In the genomic region with DNA sequence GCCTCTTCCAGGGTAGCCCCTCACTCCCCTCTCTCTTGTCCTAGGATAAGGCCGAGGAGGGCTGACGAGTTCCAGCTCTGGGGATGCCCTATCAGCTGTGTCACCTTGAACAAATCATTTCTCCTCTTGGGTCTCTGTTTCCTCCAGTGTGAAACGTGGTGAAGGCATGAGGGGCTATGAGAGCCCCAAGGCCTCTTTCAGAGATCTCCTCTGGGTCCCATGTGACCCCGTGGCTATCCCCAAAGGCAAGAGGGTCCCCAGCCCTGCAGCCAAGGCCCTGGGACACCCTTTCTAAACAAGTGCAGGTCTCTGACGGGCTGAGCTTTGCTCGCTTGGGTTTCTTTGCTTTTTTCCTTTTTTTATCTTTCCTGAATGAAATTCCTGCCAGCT, we compare ENCODE assay signal across 8 cellular contexts. TPM values are rescaled to one million over a fixed set of nuclear protein-coding genes. Genes with fewer than 3 reads are reported as not detected.
DNase-seq lines count a peak whose midpoint lies in the region; ATAC-seq lines count a peak whose summit lies in the region.

No MANE protein-coding gene starts in this region.

- H3K4me1 Mint-ChIP-seq in activated CD4-positive, alpha-beta T cell treated with anti-CD3 and anti-CD28 coated beads, Interleukin-2, amount 10 ng/mL, durations not matched to agents 7 days and 5 days = peaks cover 13% of the 10 kb centered on the region
- peaks cover 8% of the 10 kb centered on the region for H3K4me1 Mint-ChIP-seq in activated T-helper 2 cell treated with anti-CD3 and anti-CD28 coated beads, Interferon-gamma antibody, Interleukin-2, Interleukin-4, amounts not matched to agents 10 μg/mL and 5 μg/mL and 100 μg/mL, durations not matched to agents 14 hours and 24 hours and 36 hours (ENCODE audit: low read depth)
- peaks cover 16% of the 10 kb centered on the region for H3K4me1 Mint-ChIP-seq in stimulated activated naive CD8-positive, alpha-beta T cell treated with anti-CD3 and anti-CD28 coated beads, Interleukin-15, amount 100 ng/mL, for 72 hours

- H3K27me3 Mint-ChIP-seq in activated CD4-positive, alpha-beta T cell treated with anti-CD3 and anti-CD28 coated beads, Interleukin-2, amount 10 ng/mL, durations not matched to agents 7 days and 5 days = peaks cover 30% of the 10 kb centered on the region
- H3K27me3 Mint-ChIP-seq in activated T-helper 2 cell treated with anti-CD3 and anti-CD28 coated beads, Interferon-gamma antibody, Interleukin-2, Interleukin-4, amounts not matched to agents 10 μg/mL and 5 μg/mL and 100 μg/mL, durations not matched to agents 14 hours and 24 hours and 36 hours (ENCODE audit: low read depth) = peaks cover 31% of the 10 kb centered on the region
- H3K27me3 Mint-ChIP-seq in stimulated activated naive CD8-positive, alpha-beta T cell treated with anti-CD3 and anti-CD28 coated beads, Interleukin-15, amount 100 ng/mL, for 72 hours = peaks cover 79% of the 10 kb centered on the region

- H3K27ac Mint-ChIP-seq in activated CD4-positive, alpha-beta T cell treated with anti-CD3 and anti-CD28 coated beads, Interleukin-2, amount 10 ng/mL, durations not matched to agents 7 days and 5 days = no peak overlapping the region
- no peak overlapping the region for H3K27ac Mint-ChIP-seq in activated T-helper 2 cell treated with anti-CD3 and anti-CD28 coated beads, Interferon-gamma antibody, Interleukin-2, Interleukin-4, amounts not matched to agents 10 μg/mL and 5 μg/mL and 100 μg/mL, durations not matched to agents 14 hours and 24 hours and 36 hours
- H3K27ac Mint-ChIP-seq in stimulated activated naive CD8-positive, alpha-beta T cell treated with anti-CD3 and anti-CD28 coated beads, Interleukin-15, amount 100 ng/mL, for 72 hours = no peak overlapping the region

- peak overlapping the region; percentile 44 for H3K4me3 Mint-ChIP-seq in activated CD4-positive, alpha-beta T cell treated with anti-CD3 and anti-CD28 coated beads, Interleukin-2, amount 10 ng/mL, durations not matched to agents 7 days and 5 days
- H3K4me3 Mint-ChIP-seq in activated T-helper 2 cell treated with anti-CD3 and anti-CD28 coated beads, Interferon-gamma antibody, Interleukin-2, Interleukin-4, amounts not matched to agents 10 μg/mL and 5 μg/mL and 100 μg/mL, durations not matched to agents 14 hours and 24 hours and 36 hours (ENCODE audit: low read depth) = peak overlapping the region; percentile 73
- H3K4me3 Mint-ChIP-seq in stimulated activated naive CD8-positive, alpha-beta T cell treated with anti-CD3 and anti-CD28 coated beads, Interleukin-15, amount 100 ng/mL, for 72 hours = peak overlapping the region; percentile 69 to 86

- H3K4me3 ChIP-seq in iPS-18c (ENCODE audit: insufficient read depth, low read depth, low read length) = peak overlapping the region; percentile 40; the same call in 1 of the 2 replicates

- no peak for DNase-seq in activated CD4-positive, alpha-beta T cell treated with anti-CD3 and anti-CD28 coated beads, Interleukin-2, amount 10 ng/mL, durations not matched to agents 7 days and 5 days
- no peak for DNase-seq in activated CD4-positive, alpha-beta T cell treated with anti-CD3 and anti-CD28 coated beads, Interleukin-2, amount 50 U/mL, for 1 hour
- DNase-seq in activated T-helper 2 cell treated with anti-CD3 and anti-CD28 coated beads, Interferon-gamma antibody, Interleukin-2, Interleukin-4, amounts not matched to agents 10 μg/mL and 5 μg/mL and 100 μg/mL, durations not matched to agents 14 hours and 24 hours and 36 hours (ENCODE audit: low spot score) = no peak
- DNase-seq in stimulated activated naive CD8-positive, alpha-beta T cell treated with anti-CD3 and anti-CD28 coated beads, Interleukin-15, amount 100 ng/mL, for 72 hours = no peak
- no peak for DNase-seq in KG1 (lab: John Stamatoyannopoulos, UW)
- DNase-seq in NCI-H446 treated with DMSO at 0.1 percent for 48 hours (lab: John Stamatoyannopoulos, UW) = no peak
- DNase-seq in activated gamma-delta T cell treated with Interleukin-2 at 50 U/mL for 16 hours = no peak

- no peaks in the 10 kb centered on the region for H3K9me3 ChIP-seq in iPS-18c (ENCODE audit: control insufficient read depth, insufficient read depth, low read length)

- H3K9me3 Mint-ChIP-seq in activated CD4-positive, alpha-beta T cell treated with anti-CD3 and anti-CD28 coated beads, Interleukin-2, amount 10 ng/mL, durations not matched to agents 7 days and 5 days = no peaks in the 10 kb centered on the region
- H3K9me3 Mint-ChIP-seq in activated T-helper 2 cell treated with anti-CD3 and anti-CD28 coated beads, Interferon-gamma antibody, Interleukin-2, Interleukin-4, amounts not matched to agents 10 μg/mL and 5 μg/mL and 100 μg/mL, durations not matched to agents 14 hours and 24 hours and 36 hours = no peaks in the 10 kb centered on the region
- H3K9me3 Mint-ChIP-seq in stimulated activated naive CD8-positive, alpha-beta T cell treated with anti-CD3 and anti-CD28 coated beads, Interleukin-15, amount 100 ng/mL, for 72 hours = no peaks in the 10 kb centered on the region

- POLR2A ChIA-PET in activated CD4-positive, alpha-beta T cell treated with anti-CD3 and anti-CD28 coated beads, Interleukin-2, amount 10 ng/mL, durations not matched to agents 7 days and 5 days (lab: Charles Lee) = interaction anchor here (0.6 kb wide), 1 partner anchor 247 kb away, joined by 3 read pairs; no protein-coding TSS in a partner anchor

- peaks cover under 1% of the 10 kb centered on the region for H3K36me3 Mint-ChIP-seq in activated CD4-positive, alpha-beta T cell treated with anti-CD3 and anti-CD28 coated beads, Interleukin-2, amount 10 ng/mL, durations not matched to agents 7 days and 5 days (ENCODE audit: low read depth)
- H3K36me3 Mint-ChIP-seq in activated T-helper 2 cell treated with anti-CD3 and anti-CD28 coated beads, Interferon-gamma antibody, Interleukin-2, Interleukin-4, amounts not matched to agents 10 μg/mL and 5 μg/mL and 100 μg/mL, durations not matched to agents 14 hours and 24 hours and 36 hours (ENCODE audit: low read depth) = no peaks in the 10 kb centered on the region

- CTCF ChIA-PET in activated CD4-positive, alpha-beta T cell treated with anti-CD3 and anti-CD28 coated beads, Interleukin-2, amount 10 ng/mL, durations not matched to agents 7 days and 5 days (lab: Charles Lee) = interaction anchor here (0.6 to 4.6 kb wide), 17 partner anchors 16 to 650 kb away, joined by 3 to 26 read pairs (median 3); partner anchors contain the start of gene CENPP

- no peak for ATAC-seq in stimulated activated naive CD8-positive, alpha-beta T cell treated with anti-CD3 and anti-CD28 coated beads, Interleukin-15, amount 100 ng/mL, for 72 hours

- intact Hi-C loops in activated T-helper 2 cell treated with anti-CD3 and anti-CD28 coated beads, Interferon-gamma antibody, Interleukin-2, Interleukin-4, amounts not matched to agents 10 μg/mL and 5 μg/mL and 100 μg/mL, durations not matched to agents 14 hours and 24 hours and 36 hours (cut with micrococcal nuclease) = loop anchor here (1.0 to 10.0 kb wide), 2 partner anchors 8 to 104 kb away; no protein-coding TSS in a partner anchor

RNA-seq across cellular contexts. Expression of gene SPTLC1, which starts 25.5 kb away (rescaled TPM):
- 10 to 100 TPM; 51.2 to 59.2 TPM for total RNA-seq in activated CD4-positive, alpha-beta T cell treated with anti-CD3 and anti-CD28 coated beads, Interleukin-2, amount 10 ng/mL, durations not matched to agents 7 days and 5 days
- total RNA-seq in activated T-helper 2 cell treated with anti-CD3 and anti-CD28 coated beads, Interferon-gamma antibody, Interleukin-2, Interleukin-4, amounts not matched to agents 10 μg/mL and 5 μg/mL and 100 μg/mL, durations not matched to agents 14 hours and 24 hours and 36 hours = 63.2 and 64.0 TPM in 2 replicates
